9 cellular contexts compared by ENCODE assay signal in genomic region chr10:132023092-132023811, GRCh38. TPM values are rescaled to one million over a fixed set of nuclear protein-coding genes. Genes with fewer than 3 reads are reported as not detected.
DNase-seq lines count a peak whose midpoint lies in the region; ATAC-seq and TF ChIP-seq lines count a peak whose summit lies in the region.
"Had no signal": no experiment of that assay in that cellular context is flagged by ENCODE, and none has a peak within 500 bp of the region (broad histone marks: within the 10 kb centered on the region; RNA-seq: fewer than 3 reads in every experiment).

No MANE protein-coding gene starts in this region.

- ATAC-seq in GM21723 (IDR thresholded peaks at IDR 0.05; ENCODE audit: unreplicated experiment), result peak; percentile 80
- ATAC-seq in WTC11, result peak; percentile 93
- ATAC-seq in GM21825 (IDR thresholded peaks at IDR 0.05; ENCODE audit: unreplicated experiment), result no peak

- WGBS in smooth muscle cell (ENCODE audit: low lambda C conversion rate), result 32% methylated on average over 36 of the region's 36 CpGs

- H3K4me1 Mint-ChIP-seq in WTC11, result peaks cover 8% of the 10 kb centered on the region
- peaks cover 5 to 7% of the 10 kb centered on the region in 2 donors for H3K4me1 Mint-ChIP-seq in immature natural killer cell

- TF ChIP-seq CTCF in WTC11 (IDR thresholded peaks at IDR 0.05) (peak; percentile 76), smooth muscle cell (IDR thresholded peaks at IDR 0.05; ENCODE audit: borderline replicate concordance, insufficient read depth, poor library complexity, severe bottlenecking) (peak; percentile 87)

- H3K27me3 Mint-ChIP-seq in WTC11 (ENCODE audit: low read depth), result peaks cover 22% of the 10 kb centered on the region
- peaks cover 8 to 21% (median 15%) of the 10 kb centered on the region in 3 donors for H3K27me3 Mint-ChIP-seq in immature natural killer cell (ENCODE audit: low read depth in 3 of 3)

- no peaks in the 10 kb centered on the region for H3K36me3 ChIP-seq in smooth muscle cell (ENCODE audit: low read depth)

- no peaks in the 10 kb centered on the region for H3K4me1 ChIP-seq in smooth muscle cell (ENCODE audit: low read depth)

- H3K9ac ChIP-seq in smooth muscle cell (ENCODE audit: low read depth), result no peak overlapping the region

- no peaks in the 10 kb centered on the region for H3F3A ChIP-seq in smooth muscle cell (ENCODE audit: low read depth)

- peaks cover 22% of the 10 kb centered on the region for H3K27me3 ChIP-seq in smooth muscle cell (ENCODE audit: low read depth)

- DNase-seq in DMS114 treated with DMSO at 0.1 percent for 48 hours (lab: John Stamatoyannopoulos, UW; ENCODE audit: unreplicated experiment) (peak; percentile 59), NCI-H1436 (lab: John Stamatoyannopoulos, UW) (peak; percentile 71), WTC11 (ENCODE audit: low spot score) (peak; percentile 88), T47D (ENCODE audit: low read depth in 1 of 2, low spot score in 1 of 2) (peak; percentile 76 to 80), immature natural killer cell (peak; percentile 57 to 68 (median 59)), smooth muscle cell (lab: John Stamatoyannopoulos, UW; ENCODE audit: unreplicated experiment) (peak; percentile 53)

- H3K4me3 ChIP-seq in smooth muscle cell, result no peak overlapping the region

- H3K36me3 Mint-ChIP-seq in WTC11 (no peaks in the 10 kb centered on the region), immature natural killer cell (peaks cover 0 to 4% (median 0%) of the 10 kb centered on the region in 3 donors)

- POLR2A ChIA-PET in WTC11 (lab: Charles Lee), result interaction anchor here (0.7 to 0.8 kb wide), 2 partner anchors 50 to 124 kb away, joined by 3 to 4 read pairs; no protein-coding TSS in a partner anchor

- H3K79me2 ChIP-seq in smooth muscle cell (ENCODE audit: low read depth), result no peaks in the 10 kb centered on the region

- H3K9me3 Mint-ChIP-seq in WTC11, result peaks cover 6% of the 10 kb centered on the region
- no peaks in the 10 kb centered on the region for H3K9me3 Mint-ChIP-seq in immature natural killer cell
- H3K9me3 Mint-ChIP-seq: dendritic cell treated with granulocyte-macrophage colony-stimulating factor and Interleukin-4, amounts not matched to agents 40 ng/mL and 50 ng/mL, for 4 days had no signal

- H3K4me3 Mint-ChIP-seq in WTC11 (0 out of 2 replicates have a peak overlapping the region, but pooled peaks have one; percentile 0), immature natural killer cell (peak overlapping the region in 2 of 5 donors; percentile 8 to 18)
- H3K4me3 Mint-ChIP-seq: dendritic cell treated with granulocyte-macrophage colony-stimulating factor and Interleukin-4, amounts not matched to agents 40 ng/mL and 50 ng/mL, for 4 days had no signal

- no peak overlapping the region for H3K27ac ChIP-seq in smooth muscle cell (ENCODE audit: low read depth)

- no peak overlapping the region for H2AFZ ChIP-seq in smooth muscle cell (ENCODE audit: low read depth)

- in situ Hi-C loops in T47D (cut with HindIII; ENCODE audit: low pct_unique_long_range_greater_than_20kb, low sequenced_read_pairs), result no loop called here

- CTCF ChIA-PET in WTC11 (lab: Charles Lee), result interaction anchor here (0.6 to 3.9 kb wide), 54 partner anchors 9 to 366 kb away, joined by 3 to 112 read pairs (median 6); partner anchors contain the start of genes BNIP3, JAKMIP3 and PPP2R2D

- H3K27ac Mint-ChIP-seq in WTC11, result no peak overlapping the region
- H3K27ac Mint-ChIP-seq in immature natural killer cell, result no peak overlapping the region
- H3K27ac Mint-ChIP-seq: dendritic cell treated with granulocyte-macrophage colony-stimulating factor and Interleukin-4, amounts not matched to agents 40 ng/mL and 50 ng/mL, for 4 days had no signal

- no peaks in the 10 kb centered on the region for H3K9me3 ChIP-seq in smooth muscle cell (replicated peaks; ENCODE audit: low read depth)

- H3K4me2 ChIP-seq in smooth muscle cell, result peak overlapping the region; percentile 53

- H4K20me1 ChIP-seq in smooth muscle cell (ENCODE audit: low read depth), result no peaks in the 10 kb centered on the region

TF ChIP-seq in WTC11, 78 proteins besides CTCF, POLR2A, EP300 and RAD21:
- TF ChIP-seq MAX (CRISPR knock-in tag; IDR thresholded peaks at IDR 0.05) (0 out of 2 replicates have a peak, but pooled peaks have one; percentile 3), CBFB (CRISPR knock-in tag; IDR thresholded peaks at IDR 0.05; ENCODE audit: low read depth) (no peak)

RNA-seq across cellular contexts. Expression of gene BNIP3, which starts 41.5 kb away (rescaled TPM):
- total RNA-seq in WTC11 (2021) (113 to 203 TPM (median 189 TPM) in 3 replicates), smooth muscle cell (290 and 292 TPM in 2 replicates)
- polyA plus RNA-seq in immature natural killer cell (10 to 100 TPM in 1 of 3 donors, 1 to 10 TPM in 2; 8.7 to 17.8 (median 9.0) TPM), smooth muscle cell (213 and 244 TPM in 2 replicates)

RNA-seq across cellular contexts. Expression of gene JAKMIP3, which starts 42.5 kb away (rescaled TPM):
- total RNA-seq in WTC11 (2021) (1.2 to 1.7 TPM (median 1.4 TPM) in 3 replicates), smooth muscle cell (not detected in 2 replicates)
- polyA plus RNA-seq in immature natural killer cell (not detected), smooth muscle cell (0.09 and 0.37 TPM in 2 replicates)
